27 cellular contexts compared by ENCODE assay signal in genomic region chr12:65605019-65605418, GRCh38.
A peak's percentile ranks its signal among the peaks of the same experiment; 100 is the strongest.
DNase-seq lines count a peak whose midpoint lies in the region; ATAC-seq and TF ChIP-seq lines count a peak whose summit lies in the region.
"Had no signal": no experiment of that assay in that cellular context is flagged by ENCODE, and none has a peak within 500 bp of the region (broad histone marks: within the 10 kb centered on the region; RNA-seq: fewer than 3 reads in every experiment).

No MANE protein-coding gene starts in this region.

- intact Hi-C loops in Calu3 (cut with micrococcal nuclease; ENCODE audit: unreplicated experiment) = no loop called here
- intact Hi-C loops in Panc1 (cut with micrococcal nuclease; ENCODE audit: unreplicated experiment) = loop anchor here (10.0 kb wide), 2 partner anchors 140 to 270 kb away; no protein-coding TSS in a partner anchor

- H3K27ac Mint-ChIP-seq in Calu3 (ENCODE audit: unreplicated experiment) = peak overlapping the region; percentile 95
- H3K27ac Mint-ChIP-seq: activated naive CD4-positive, alpha-beta T cell treated with anti-CD3 and anti-CD28 coated beads for 36 hours; CD14-positive monocyte; effector memory CD8-positive, alpha-beta T cell had no signal

- H3K4me1 ChIP-seq in Panc1 (ENCODE audit: control insufficient read depth, insufficient read depth, low read length) (peaks cover 34% of the 10 kb centered on the region), foreskin keratinocyte (peaks cover 54% of the 10 kb centered on the region)
- H3K4me1 ChIP-seq: right lobe of liver had no signal

- ATAC-seq in Panc1 (no peak), foreskin keratinocyte (no peak)
- ATAC-seq: effector memory CD8-positive, alpha-beta T cell; heart right ventricle; left ventricle myocardium superior; mucosa of descending colon; right lobe of liver; upper lobe of right lung had no signal

- TF ChIP-seq CTCF in Calu3 (IDR thresholded peaks at IDR 0.05; ENCODE audit: unreplicated experiment) (no peak), Panc1 (IDR thresholded peaks at IDR 0.05) (no peak), cardiac fibroblast (IDR thresholded peaks at IDR 0.05; ENCODE audit: low read depth, low read length) (no peak), foreskin keratinocyte (conservative IDR thresholded peaks at IDR 0.05) (no peak)

- peaks cover 93% of the 10 kb centered on the region for H3K4me1 Mint-ChIP-seq in Calu3 (ENCODE audit: low read depth, unreplicated experiment)

- no peak overlapping the region for H3K4me3 ChIP-seq in Panc1 (ENCODE audit: low read depth in 2 of 2, low read length in 2 of 2)
- no peak overlapping the region for H3K4me3 ChIP-seq in cardiac fibroblast (replicated peaks in 1 of 2; ENCODE audit: low read depth in 2 of 2, low read length in 2 of 2)
- H3K4me3 ChIP-seq: esophagus squamous epithelium, heart right ventricle, mucosa of descending colon, right lobe of liver, upper lobe of right lung had no signal

- DNase-seq in Calu3 = no peak
- DNase-seq in Panc1 (ENCODE audit: low read depth, low spot score) = no peak
- DNase-seq in cardiac fibroblast (ENCODE audit: low read depth in 2 of 2) = peak; percentile 40 to 67
- no peak for DNase-seq in foreskin keratinocyte
- no peak for DNase-seq in SKM-1 treated with dmso at 0.1 percent for 144 hours (lab: John Stamatoyannopoulos, UW; ENCODE audit: unreplicated experiment)
- no peak for DNase-seq in NCI-H446 treated with DMSO at 0.1 percent for 48 hours (lab: John Stamatoyannopoulos, UW)
- DNase-seq in cerebellar cortex (ENCODE audit: low spot score) = no peak
- no peak for DNase-seq in inferior parietal cortex (ENCODE audit: extremely low spot score)
- DNase-seq: activated CD8-positive, alpha-beta memory T cell treated with anti-CD3 and anti-CD28 coated beads for 24 hours; activated naive CD4-positive, alpha-beta T cell treated with anti-CD3 and anti-CD28 coated beads for 36 hours; activated T-cell treated with anti-CD3 and anti-CD28 coated beads, Interleukin-2, amount 50 U/mL, for 48 hours; anterior cingulate cortex; effector memory CD8-positive, alpha-beta T cell; EL; esophagus squamous epithelium; H7; heart right ventricle; KG1; left ventricle myocardium superior; mucosa of descending colon; NCI-H1436 treated with DMSO at 0.1 percent for 48 hours; NCI-H524 treated with DMSO at 0.1 percent for 48 hours; posterior cingulate gyrus; right lobe of liver; substantia nigra; upper lobe of right lung had no signal

- in situ Hi-C loops in Panc1 (cut with HindIII; ENCODE audit: low pct_unique_long_range_greater_than_20kb, low sequenced_read_pairs) = no loop called here

- H3K27me3 ChIP-seq in Panc1 (ENCODE audit: control insufficient read depth, insufficient read depth, low read length) = no peaks in the 10 kb centered on the region
- no peaks in the 10 kb centered on the region for H3K27me3 ChIP-seq in foreskin keratinocyte
- H3K27me3 ChIP-seq: right lobe of liver had no signal

- no peaks in the 10 kb centered on the region for H3K36me3 ChIP-seq in Panc1 (ENCODE audit: control insufficient read depth, insufficient read depth, low read length)
- H3K36me3 ChIP-seq: esophagus squamous epithelium, heart right ventricle, right lobe of liver, upper lobe of right lung had no signal

- peaks cover 15% of the 10 kb centered on the region for H3K36me3 Mint-ChIP-seq in Calu3 (ENCODE audit: insufficient read depth, unreplicated experiment)
- H3K36me3 Mint-ChIP-seq: CD14-positive monocyte had no signal

- POLR2A ChIA-PET in Panc1 (lab: Charles Lee) = no interaction called here

- H3K9me3 ChIP-seq in Panc1 (ENCODE audit: control insufficient read depth, insufficient read depth, low read depth, low read length) = peaks cover 28% of the 10 kb centered on the region; the same call in 1 of the 2 replicates
- H3K9me3 ChIP-seq: esophagus squamous epithelium, mucosa of descending colon, right lobe of liver, upper lobe of right lung had no signal

- H3K27ac ChIP-seq in Panc1 (ENCODE audit: low read length) (peak overlapping the region; percentile 87), foreskin keratinocyte (peak overlapping the region; percentile 94)
- H3K27ac ChIP-seq: esophagus squamous epithelium, right lobe of liver, upper lobe of right lung had no signal

- H3K9me3 Mint-ChIP-seq in Calu3 (ENCODE audit: low read depth, unreplicated experiment) = no peaks in the 10 kb centered on the region
- H3K9me3 Mint-ChIP-seq: effector memory CD8-positive, alpha-beta T cell had no signal

- no TSS peak for BruUV-seq in Calu3 (replicated peaks; lab: Mats Ljungman, UMichigan)
- no TSS peak for BruUV-seq in Panc1 (replicated peaks; lab: Mats Ljungman, UMichigan)

- no peaks in the 10 kb centered on the region for H3K27me3 Mint-ChIP-seq in Calu3 (ENCODE audit: unreplicated experiment)

- no peak overlapping the region for H3K4me3 Mint-ChIP-seq in Calu3 (ENCODE audit: low read depth, unreplicated experiment)
- H3K4me3 Mint-ChIP-seq: activated naive CD4-positive, alpha-beta T cell treated with anti-CD3 and anti-CD28 coated beads for 36 hours; CD14-positive monocyte; effector memory CD8-positive, alpha-beta T cell had no signal

- CTCF ChIA-PET in Calu3 (lab: Charles Lee) (interaction anchor here (0.7 to 1.1 kb wide), 2 partner anchors 27 to 30 kb away, joined by 3 read pairs; no protein-coding TSS in a partner anchor), Panc1 (lab: Charles Lee) (interaction anchor here (0.6 kb wide), 1 partner anchor 135 kb away, joined by 4 read pairs; no protein-coding TSS in a partner anchor)

Comparison
In these comparisons a context has a peak if more than half of its experiments do, and no peak if none do; other contexts are left out.
1. DNase-seq: peak in cardiac fibroblast (2 of 2); none in Calu3 (single experiment), Panc1 (single experiment), foreskin keratinocyte (0 of 2), SKM-1 treated with dmso at 0.1 percent for 144 hours (single experiment), NCI-H446 treated with DMSO at 0.1 percent for 48 hours (single experiment), cerebellar cortex (single experiment) and inferior parietal cortex (single experiment).